Comparison of ENCODE assay signal across 8 cellular contexts in the genomic region with DNA sequence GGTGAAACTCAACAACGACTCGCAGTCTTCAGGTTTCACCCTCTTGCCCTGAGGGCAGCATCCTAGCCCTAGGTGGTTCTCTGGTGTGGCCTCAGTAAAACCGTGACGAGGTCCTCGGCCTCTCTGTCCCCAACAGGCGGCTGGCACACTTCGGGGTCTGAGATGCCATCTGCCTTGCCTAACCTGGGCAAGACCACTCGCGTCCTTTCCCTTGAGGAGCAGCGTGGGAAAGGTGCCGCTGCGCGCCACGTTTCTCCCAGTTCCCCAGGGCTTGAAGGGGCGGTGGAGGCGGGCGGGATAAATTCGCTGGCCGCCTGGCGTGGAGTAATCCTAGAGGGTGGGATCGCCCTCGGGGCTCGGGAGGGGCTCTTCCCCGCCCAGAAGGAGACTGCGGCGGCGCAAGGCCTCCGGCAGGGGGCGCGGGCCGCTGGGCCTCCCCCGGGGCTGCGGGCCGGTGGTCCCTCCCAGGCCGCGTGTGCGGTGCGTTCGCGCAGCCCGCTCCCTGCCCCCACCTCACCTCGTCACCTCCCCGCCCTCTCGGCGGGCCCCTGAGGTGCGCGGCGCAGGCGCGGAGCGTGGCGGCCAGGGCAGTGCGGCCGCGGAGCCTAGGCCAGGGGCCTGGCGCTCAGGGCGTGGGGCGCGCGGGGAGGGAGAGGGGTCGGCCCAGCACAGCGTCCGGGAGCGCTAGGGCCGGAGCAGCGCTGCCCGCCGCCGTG. TPM values are rescaled to one million over a fixed set of nuclear protein-coding genes. Genes with fewer than 3 reads are reported as not detected.
A peak's percentile ranks its signal among the peaks of the same experiment; 100 is the strongest.
DNase-seq lines count a peak whose midpoint lies in the region; ATAC-seq lines count a peak whose summit lies in the region.

A gene with protein sequence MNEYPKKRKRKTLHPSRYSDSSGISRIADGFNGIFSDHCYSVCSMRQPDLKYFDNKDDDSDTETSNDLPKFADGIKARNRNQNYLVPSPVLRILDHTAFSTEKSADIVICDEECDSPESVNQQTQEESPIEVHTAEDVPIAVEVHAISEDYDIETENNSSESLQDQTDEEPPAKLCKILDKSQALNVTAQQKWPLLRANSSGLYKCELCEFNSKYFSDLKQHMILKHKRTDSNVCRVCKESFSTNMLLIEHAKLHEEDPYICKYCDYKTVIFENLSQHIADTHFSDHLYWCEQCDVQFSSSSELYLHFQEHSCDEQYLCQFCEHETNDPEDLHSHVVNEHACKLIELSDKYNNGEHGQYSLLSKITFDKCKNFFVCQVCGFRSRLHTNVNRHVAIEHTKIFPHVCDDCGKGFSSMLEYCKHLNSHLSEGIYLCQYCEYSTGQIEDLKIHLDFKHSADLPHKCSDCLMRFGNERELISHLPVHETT (plus strand): TSS at position 551 of the 716 bp plus-strand sequence. CDS start 5,263 bp downstream, outside the sequence.

- WGBS in esophagus, 2 donors, result 0% methylated on average over 45 to 69 of the region's 69 CpGs

- H3K27ac ChIP-seq in esophagus (ENCODE audit: low read depth in 2 of 2, low read length in 1 of 2) (peak within 1 kb of the TSS; percentile 94 to 95), muscle layer of duodenum (ENCODE audit: low read length) (peak within 1 kb of the TSS; percentile 93)

- H3K4me1 ChIP-seq in esophagus (ENCODE audit: control insufficient read depth in 2 of 2, insufficient read depth in 2 of 2, low read length in 1 of 2) (peaks cover 0 to 3% of the 10 kb centered on the region in 2 donors), muscle layer of duodenum (ENCODE audit: control insufficient read depth in 1 of 2, insufficient read depth in 2 of 2, low read length in 2 of 2) (peaks cover 0 to 23% of the 10 kb centered on the region in 2 donors)

- no peaks in the 10 kb centered on the region for H3K27me3 ChIP-seq in esophagus (ENCODE audit: control insufficient read depth in 1 of 2, insufficient read depth in 2 of 2, low read length in 2 of 2)
- H3K27me3 ChIP-seq in muscle layer of duodenum (ENCODE audit: low read depth, low read length), result no peaks in the 10 kb centered on the region

- no peaks in the 10 kb centered on the region for H3K9me3 ChIP-seq in esophagus (ENCODE audit: control insufficient read depth in 2 of 2, insufficient read depth in 1 of 2, low read depth in 1 of 2, low read length in 1 of 2)
- no peaks in the 10 kb centered on the region for H3K9me3 ChIP-seq in muscle layer of duodenum (ENCODE audit: control insufficient read depth in 1 of 2, low read length in 2 of 2)

- peak; percentile 55 for DNase-seq in DMS153 (lab: John Stamatoyannopoulos, UW)
- peak; percentile 89 for DNase-seq in HuH-7 (ENCODE audit: low spot score)
- DNase-seq in OCI-M1 (lab: John Stamatoyannopoulos, UW), result peak; percentile 89
- DNase-seq in activated T-cell treated with anti-CD3 and anti-CD28 coated beads for 48 hours (ENCODE audit: low read depth), result peak; percentile 83
- peak; percentile 66 to 85 for DNase-seq in stimulated activated CD8-positive, alpha-beta memory T cell treated with anti-CD3 and anti-CD28 coated beads, Interleukin-7, amount 100 ng/mL, for 4 hours (ENCODE audit: low read depth in 2 of 2)

- H3K36me3 ChIP-seq in esophagus (ENCODE audit: control insufficient read depth in 2 of 2, insufficient read depth in 2 of 2, low read length in 1 of 2), result no peaks in the 10 kb centered on the region
- H3K36me3 ChIP-seq in muscle layer of duodenum (ENCODE audit: control insufficient read depth in 1 of 2, insufficient read depth in 2 of 2, low read length in 2 of 2), result peaks cover 0 to 3% of the 10 kb centered on the region in 2 donors

- H3K4me3 ChIP-seq in esophagus (ENCODE audit: low read depth in 1 of 2, low read length in 2 of 2), result peak within 1 kb of the TSS; percentile 77 to 96
- peak within 1 kb of the TSS; percentile 83 to 90 for H3K4me3 ChIP-seq in muscle layer of duodenum (ENCODE audit: low read depth in 1 of 2, low read length in 2 of 2)

- peak; percentile 74 for ATAC-seq in GM21515 (IDR thresholded peaks at IDR 0.05; ENCODE audit: unreplicated experiment)

RNA-seq across cellular contexts. Expression of the gene that starts here (rescaled TPM):
- 10 to 100 TPM in 1 of 2 donors, 1 to 10 TPM in 1; 9.2 to 14.4 TPM for polyA plus RNA-seq in esophagus

Comparison
In these comparisons a context has a peak if more than half of its experiments do, and no peak if none do; other contexts are left out.
1. Peak in every context shown above with its lines: DNase-seq, ATAC-seq, H3K4me3 ChIP-seq and H3K27ac ChIP-seq.